Comparison of ENCODE assay signal across 8 cellular contexts in the genomic region with DNA sequence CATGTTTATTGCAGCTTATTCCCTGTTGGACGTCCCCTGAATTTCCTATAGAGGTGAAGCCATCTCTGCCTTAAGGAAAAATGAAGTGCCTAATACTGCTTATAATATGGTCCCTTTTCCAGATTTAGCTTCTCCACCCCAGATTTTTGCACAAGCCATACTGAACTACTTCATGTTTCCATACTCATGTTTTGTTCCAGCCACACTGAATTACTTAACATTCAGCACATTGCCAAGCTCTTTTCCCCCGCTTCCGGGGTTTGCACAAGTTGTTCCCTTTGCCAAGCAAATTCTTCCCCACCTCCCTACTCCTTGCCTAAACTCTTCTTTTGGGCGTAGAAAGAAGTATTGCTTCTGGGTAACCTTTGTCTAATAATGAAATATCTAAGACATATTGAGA. TPM values are rescaled to one million over a fixed set of nuclear protein-coding genes. Genes with fewer than 3 reads are reported as not detected.
DNase-seq lines count a peak whose midpoint lies in the region; ATAC-seq and TF ChIP-seq lines count a peak whose summit lies in the region.

No MANE protein-coding gene starts in this region.

- H3K27me3 Mint-ChIP-seq in stimulated activated naive CD8-positive, alpha-beta T cell treated with anti-CD3 and anti-CD28 coated beads, Interleukin-15, Interleukin-2, amounts not matched to agents 100 ng/mL and 50 ng/mL, for 24 hours: no peaks in the 10 kb centered on the region

- peaks cover 6% of the 10 kb centered on the region for H3K27me3 ChIP-seq in hepatocyte
- H3K27me3 ChIP-seq in aorta (ENCODE audit: control insufficient read depth in 1 of 2, insufficient read depth in 2 of 2, low read length in 1 of 2): no peaks in the 10 kb centered on the region

- H3K36me3 ChIP-seq in hepatocyte (replicated peaks; ENCODE audit: insufficient read depth, low read depth) (no peaks in the 10 kb centered on the region), aorta (ENCODE audit: control insufficient read depth in 1 of 2, insufficient read depth in 2 of 2, low read length in 1 of 2) (no peaks in the 10 kb centered on the region)

- H3K4me3 ChIP-seq in hepatocyte: no peak overlapping the region
- H3K4me3 ChIP-seq in aorta (ENCODE audit: low read length in 2 of 2): peak overlapping the region in 1 of 2 donors; percentile 28

- peak overlapping the region; percentile 100 for H3K4me3 Mint-ChIP-seq in stimulated activated naive CD8-positive, alpha-beta T cell treated with anti-CD3 and anti-CD28 coated beads, Interleukin-15, Interleukin-2, amounts not matched to agents 100 ng/mL and 50 ng/mL, for 24 hours

- no peak for ATAC-seq in stimulated activated naive CD8-positive, alpha-beta T cell treated with anti-CD3 and anti-CD28 coated beads, Interleukin-15, Interleukin-2, amounts not matched to agents 100 U/mL and 50 U/mL, for 24 hours
- ATAC-seq in aorta (ENCODE audit: low FRiP score) (peak; percentile 49), HG03442 (IDR thresholded peaks at IDR 0.05; ENCODE audit: unreplicated experiment) (no peak)

- H3K27ac ChIP-seq in VCaP: peak overlapping the region; percentile 89
- no peak overlapping the region for H3K27ac ChIP-seq in hepatocyte
- no peak overlapping the region for H3K27ac ChIP-seq in aorta (ENCODE audit: low read depth in 1 of 2, low read length in 2 of 2)

- peaks cover 3% of the 10 kb centered on the region for H3K9me3 Mint-ChIP-seq in stimulated activated naive CD8-positive, alpha-beta T cell treated with anti-CD3 and anti-CD28 coated beads, Interleukin-15, Interleukin-2, amounts not matched to agents 100 ng/mL and 50 ng/mL, for 24 hours

- H3K9me3 ChIP-seq in hepatocyte (ENCODE audit: low read depth): no peaks in the 10 kb centered on the region
- no peaks in the 10 kb centered on the region for H3K9me3 ChIP-seq in aorta (ENCODE audit: control insufficient read depth, low read length)

- peaks cover 8% of the 10 kb centered on the region for H3K4me1 ChIP-seq in hepatocyte (ENCODE audit: insufficient read depth)
- no peaks in the 10 kb centered on the region for H3K4me1 ChIP-seq in aorta (ENCODE audit: control insufficient read depth in 1 of 2, insufficient read depth in 2 of 2, low read length in 2 of 2)

- WGBS in hepatocyte (ENCODE audit: low lambda C conversion rate, missing lambda C conversion rate): 72% methylated on average over 4 of the region's 4 CpGs
- 1 to 6% methylated on average over 4 of the region's 4 CpGs for WGBS in aorta, 2 donors

- intact Hi-C loops in aorta (cut with DNase I): loop anchor here in 1 of 2 donors (5.0 kb wide), 2 partner anchors 49 to 206 kb away; no protein-coding TSS in a partner anchor

- peaks cover 74% of the 10 kb centered on the region for H3K4me1 Mint-ChIP-seq in stimulated activated naive CD8-positive, alpha-beta T cell treated with anti-CD3 and anti-CD28 coated beads, Interleukin-15, Interleukin-2, amounts not matched to agents 100 ng/mL and 50 ng/mL, for 24 hours (ENCODE audit: low read depth)

- no peaks in the 10 kb centered on the region for H3K9me2 ChIP-seq in hepatocyte (replicated peaks; ENCODE audit: insufficient read depth)

- peak overlapping the region; percentile 26 for H3K4me2 ChIP-seq in hepatocyte

- H2AFZ ChIP-seq in hepatocyte: no peak overlapping the region

- H3K27ac Mint-ChIP-seq in stimulated activated naive CD8-positive, alpha-beta T cell treated with anti-CD3 and anti-CD28 coated beads, Interleukin-15, Interleukin-2, amounts not matched to agents 100 ng/mL and 50 ng/mL, for 24 hours: no peak overlapping the region

- no peak for DNase-seq in stimulated activated naive CD8-positive, alpha-beta T cell treated with anti-CD3 and anti-CD28 coated beads, Interleukin-15, Interleukin-2, amounts not matched to agents 100 U/mL and 50 U/mL, for 24 hours
- peak; percentile 16 for DNase-seq in hepatocyte (ENCODE audit: low spot score)
- peak in 1 of 2 donors; percentile 76 for DNase-seq in aorta
- no peak for DNase-seq in kidney tubule cell (ENCODE audit: low spot score)
- no peak for DNase-seq in NCI-H1105 (lab: John Stamatoyannopoulos, UW)

- no peaks in the 10 kb centered on the region for H4K20me1 ChIP-seq in hepatocyte (ENCODE audit: insufficient read depth, poor library complexity, severe bottlenecking)

- TF ChIP-seq CTCF in VCaP (conservative IDR thresholded peaks at IDR 0.05) (no peak), hepatocyte (IDR thresholded peaks at IDR 0.05; ENCODE audit: poor library complexity) (no peak)

- no peaks in the 10 kb centered on the region for H3K79me2 ChIP-seq in hepatocyte

- peaks cover 12% of the 10 kb centered on the region for H3K36me3 Mint-ChIP-seq in stimulated activated naive CD8-positive, alpha-beta T cell treated with anti-CD3 and anti-CD28 coated beads, Interleukin-15, Interleukin-2, amounts not matched to agents 100 ng/mL and 50 ng/mL, for 24 hours (ENCODE audit: low read depth)

RNA-seq across cellular contexts. Expression of gene CNTRL, which starts 1.7 kb away (rescaled TPM):
- 7.9 and 10.8 TPM in 2 replicates for total RNA-seq in hepatocyte
- polyA plus RNA-seq in hepatocyte: 3.4 and 4.3 TPM in 2 replicates
- total RNA-seq in aorta: 10 to 100 TPM; 18.9 to 25.8 TPM
- polyA plus RNA-seq in aorta: 10 to 100 TPM in 1 of 2 donors, 1 to 10 TPM in 1; 9.0 to 10.5 TPM

RNA-seq across cellular contexts. Expression of gene C5, which starts 23.0 kb away (rescaled TPM):
- total RNA-seq in hepatocyte (50.3 and 55.4 TPM in 2 replicates), aorta (10 to 100 TPM in 1 of 2 donors, 1 to 10 TPM in 1; 5.7 to 11.4 TPM)
- polyA plus RNA-seq in hepatocyte (9.4 and 13.8 TPM in 2 replicates), aorta (10 to 100 TPM in 1 of 2 donors, 1 to 10 TPM in 1; 5.4 to 13.0 TPM)
